13 cellular contexts compared by ENCODE assay signal in genomic region chr2:25338401-25338800, GRCh38. TPM values are rescaled to one million over a fixed set of nuclear protein-coding genes. Genes with fewer than 3 reads are reported as not detected.
DNase-seq lines count a peak whose midpoint lies in the region; ATAC-seq and TF ChIP-seq lines count a peak whose summit lies in the region.
"Had no signal": no experiment of that assay in that cellular context is flagged by ENCODE, and none has a peak within 500 bp of the region (broad histone marks: within the 10 kb centered on the region; RNA-seq: fewer than 3 reads in every experiment).

No MANE protein-coding gene starts in this region.

- peak overlapping the region; percentile 88 for H3K27ac Mint-ChIP-seq in activated T-cell treated with anti-CD3 and anti-CD28 coated beads, Interleukin-2, amount 50 U/mL, for 24 hours
- H3K27ac Mint-ChIP-seq in activated B cell treated with CpG ODN at 0.5 μM for 24 hours: no peak overlapping the region

- no peak for ATAC-seq in activated T-cell treated with anti-CD3 and anti-CD28 coated beads, Interleukin-2, amount 50 U/mL, for 4 hours
- ATAC-seq in activated B cell treated with CpG ODN at 0.5 μM for 24 hours (ENCODE audit: low read depth) (no peak), lower lobe of right lung (no peak), body of pancreas (no peak)

- H3K27ac ChIP-seq in hepatocyte (no peak overlapping the region), spleen (peak overlapping the region in 4 of 8 donors; percentile 0 to 91 (median 77)), lower lobe of right lung (no peak overlapping the region), body of pancreas (no peak overlapping the region)

- POLR2A ChIA-PET in activated B cell treated with CpG ODN at 0.5 μM for 24 hours (lab: Charles Lee): interaction anchor here (1.3 kb wide), 1 partner anchor 25 kb away, joined by 3 read pairs; no protein-coding TSS in a partner anchor

- H3K9me2 ChIP-seq in hepatocyte (replicated peaks; ENCODE audit: insufficient read depth): no peaks in the 10 kb centered on the region

- TF ChIP-seq POLR2A in spleen (IDR thresholded peaks at IDR 0.05) (no peak), body of pancreas (IDR thresholded peaks at IDR 0.05) (no peak)

- peaks cover 67% of the 10 kb centered on the region for H3K4me1 Mint-ChIP-seq in activated T-cell treated with anti-CD3 and anti-CD28 coated beads, Interleukin-2, amount 50 U/mL, for 24 hours (ENCODE audit: low read depth)
- H3K4me1 Mint-ChIP-seq in activated T-cell treated with anti-CD3 and anti-CD28 coated beads, Interleukin-2, amount 50 U/mL, for 4 hours (ENCODE audit: low read depth): peaks cover 59% of the 10 kb centered on the region
- H3K4me1 Mint-ChIP-seq in activated B cell treated with CpG ODN at 0.5 μM for 24 hours: peaks cover 47% of the 10 kb centered on the region

- peaks cover 68% of the 10 kb centered on the region for H4K20me1 ChIP-seq in hepatocyte (ENCODE audit: insufficient read depth, poor library complexity, severe bottlenecking)

- CTCF ChIA-PET in activated B cell treated with CpG ODN at 0.5 μM for 24 hours (lab: Charles Lee): interaction anchor here (1.1 kb wide), 1 partner anchor 172 kb away, joined by 3 read pairs; no protein-coding TSS in a partner anchor

- no peaks in the 10 kb centered on the region for H3K27me3 ChIP-seq in hepatocyte
- H3K27me3 ChIP-seq in spleen (replicated peaks in 1 of 7): no peaks in the 10 kb centered on the region
- no peaks in the 10 kb centered on the region for H3K27me3 ChIP-seq in lower lobe of right lung (ENCODE audit: low read depth)
- no peaks in the 10 kb centered on the region for H3K27me3 ChIP-seq in body of pancreas

- WGBS in hepatocyte (ENCODE audit: low lambda C conversion rate, missing lambda C conversion rate): 84% methylated on average over 13 of the region's 13 CpGs
- 61 to 91% (median 85%) methylated on average over 3 to 13 of the region's 13 CpGs for WGBS in spleen, 5 donors
- 82 to 88% methylated on average over 11 to 13 of the region's 13 CpGs for WGBS in body of pancreas, 2 donors

- H3K36me3 ChIP-seq in hepatocyte (replicated peaks; ENCODE audit: insufficient read depth, low read depth): no peaks in the 10 kb centered on the region
- H3K36me3 ChIP-seq in spleen: no peaks in the 10 kb centered on the region
- no peaks in the 10 kb centered on the region for H3K36me3 ChIP-seq in lower lobe of right lung
- H3K36me3 ChIP-seq in body of pancreas (replicated peaks in 1 of 2; ENCODE audit: insufficient read depth in 1 of 2, low read depth in 2 of 2): no peaks in the 10 kb centered on the region

- H3K4me3 ChIP-seq in hepatocyte (no peak overlapping the region), spleen (no peak overlapping the region), lower lobe of right lung (no peak overlapping the region), body of pancreas (no peak overlapping the region)

- no peak for DNase-seq in activated T-cell treated with anti-CD3 and anti-CD28 coated beads, Interleukin-2, amount 50 U/mL, for 24 hours
- DNase-seq in activated T-cell treated with anti-CD3 and anti-CD28 coated beads, Interleukin-2, amount 50 U/mL, for 4 hours: no peak
- no peak for DNase-seq in activated B cell treated with CpG ODN at 0.5 μM for 24 hours
- DNase-seq in hepatocyte (ENCODE audit: low spot score): no peak
- peak; percentile 67 for DNase-seq in spleen
- no peak for DNase-seq in lower lobe of right lung
- DNase-seq in NCI-H345 treated with DMSO at 0.1 percent for 48 hours (lab: John Stamatoyannopoulos, UW; ENCODE audit: unreplicated experiment): no peak
- no peak for DNase-seq in body of pancreas
- DNase-seq: ACHN; MM.1S; NK-92 treated with Interleukin-12 subunit alpha and Interleukin-12 subunit beta, amount 100 ng/mL, for 24 hours; Right ventricle myocardium superior; stimulated activated CD4-positive, alpha-beta T cell treated with anti-CD3 and anti-CD28 coated beads, Interleukin-4, amount 100 ng/mL, for 24 hours had no signal

- H3K27me3 Mint-ChIP-seq in activated T-cell treated with anti-CD3 and anti-CD28 coated beads, Interleukin-2, amount 50 U/mL, for 24 hours: no peaks in the 10 kb centered on the region
- H3K27me3 Mint-ChIP-seq in activated T-cell treated with anti-CD3 and anti-CD28 coated beads, Interleukin-2, amount 50 U/mL, for 4 hours (ENCODE audit: low read depth): no peaks in the 10 kb centered on the region
- H3K27me3 Mint-ChIP-seq in activated B cell treated with CpG ODN at 0.5 μM for 24 hours: no peaks in the 10 kb centered on the region

- H2AFZ ChIP-seq in hepatocyte: no peak overlapping the region

- H3K4me3 Mint-ChIP-seq in activated T-cell treated with anti-CD3 and anti-CD28 coated beads, Interleukin-2, amount 50 U/mL, for 24 hours: no peak overlapping the region
- no peak overlapping the region for H3K4me3 Mint-ChIP-seq in activated T-cell treated with anti-CD3 and anti-CD28 coated beads, Interleukin-2, amount 50 U/mL, for 4 hours
- peak overlapping the region; percentile 59 for H3K4me3 Mint-ChIP-seq in activated B cell treated with CpG ODN at 0.5 μM for 24 hours

- no peaks in the 10 kb centered on the region for H3K9me3 Mint-ChIP-seq in activated T-cell treated with anti-CD3 and anti-CD28 coated beads, Interleukin-2, amount 50 U/mL, for 24 hours
- no peaks in the 10 kb centered on the region for H3K9me3 Mint-ChIP-seq in activated T-cell treated with anti-CD3 and anti-CD28 coated beads, Interleukin-2, amount 50 U/mL, for 4 hours
- H3K9me3 Mint-ChIP-seq in activated B cell treated with CpG ODN at 0.5 μM for 24 hours: no peaks in the 10 kb centered on the region

- H3K9me3 ChIP-seq in hepatocyte (ENCODE audit: low read depth) (no peaks in the 10 kb centered on the region), spleen (no peaks in the 10 kb centered on the region), lower lobe of right lung (no peaks in the 10 kb centered on the region), body of pancreas (no peaks in the 10 kb centered on the region)

- TF ChIP-seq CTCF in activated B cell treated with CpG ODN at 0.5 μM for 24 hours (IDR thresholded peaks at IDR 0.05) (no peak), hepatocyte (IDR thresholded peaks at IDR 0.05; ENCODE audit: poor library complexity) (no peak), spleen (IDR thresholded peaks at IDR 0.05 in 8 of 11, conservative IDR thresholded peaks at IDR 0.05 in 3 of 11) (no peak), lower lobe of right lung (IDR thresholded peaks at IDR 0.05) (no peak), body of pancreas (IDR thresholded peaks at IDR 0.05) (no peak)

- peak overlapping the region; percentile 96 for H3K4me2 ChIP-seq in hepatocyte

- H3K4me1 ChIP-seq in hepatocyte (ENCODE audit: insufficient read depth) (peaks cover 26% of the 10 kb centered on the region), spleen (peaks cover 34 to 82% (median 71%) of the 10 kb centered on the region in 6 donors), lower lobe of right lung (peaks cover 43% of the 10 kb centered on the region), body of pancreas (peaks cover 48% of the 10 kb centered on the region)

- intact Hi-C loops in activated B cell treated with CpG ODN at 0.5 μM for 24 hours (cut with micrococcal nuclease): no loop called here
- intact Hi-C loops in spleen (cut with DNase I; ENCODE audit: low total_unique reads): no loop called here
- intact Hi-C loops in lower lobe of right lung (cut with DNase I): no loop called here
- intact Hi-C loops in body of pancreas (cut with DNase I): no loop called here

- peaks cover 23% of the 10 kb centered on the region for H3K36me3 Mint-ChIP-seq in activated T-cell treated with anti-CD3 and anti-CD28 coated beads, Interleukin-2, amount 50 U/mL, for 24 hours (ENCODE audit: low read depth)
- peaks cover 1% of the 10 kb centered on the region for H3K36me3 Mint-ChIP-seq in activated T-cell treated with anti-CD3 and anti-CD28 coated beads, Interleukin-2, amount 50 U/mL, for 4 hours (ENCODE audit: insufficient read depth)
- peaks cover 4% of the 10 kb centered on the region for H3K36me3 Mint-ChIP-seq in activated B cell treated with CpG ODN at 0.5 μM for 24 hours (ENCODE audit: low read depth)

- peaks cover 82% of the 10 kb centered on the region for H3K79me2 ChIP-seq in hepatocyte

RNA-seq across cellular contexts. Expression of gene DNMT3A, which starts 3.3 kb away (rescaled TPM):
- 100 to 1,000 TPM in 2 of 3 donors, 10 to 100 TPM in 1; 89.2 to 106 (median 103) TPM for total RNA-seq in activated T-cell treated with anti-CD3 and anti-CD28 coated beads, Interleukin-2, amount 50 U/mL, for 4 hours
- 45.0 and 49.9 TPM in 2 replicates for total RNA-seq in activated B cell treated with CpG ODN at 0.5 μM for 24 hours
- total RNA-seq in hepatocyte: 43.8 and 49.5 TPM in 2 replicates
- 27.9 and 28.3 TPM in 2 replicates for polyA plus RNA-seq in hepatocyte
- total RNA-seq in spleen: 10 to 100 TPM; 28.4 to 64.6 (median 42.0) TPM
- 10 to 100 TPM in 2 of 3 donors, 1 to 10 TPM in 1; 9.0 to 17.1 (median 10.5) TPM for polyA plus RNA-seq in spleen
- total RNA-seq in lower lobe of right lung: 35.6 TPM
- 10 to 100 TPM; 18.7 to 27.4 TPM for total RNA-seq in body of pancreas
